ENCODE assay signal across 11 cellular contexts in the genomic region with DNA sequence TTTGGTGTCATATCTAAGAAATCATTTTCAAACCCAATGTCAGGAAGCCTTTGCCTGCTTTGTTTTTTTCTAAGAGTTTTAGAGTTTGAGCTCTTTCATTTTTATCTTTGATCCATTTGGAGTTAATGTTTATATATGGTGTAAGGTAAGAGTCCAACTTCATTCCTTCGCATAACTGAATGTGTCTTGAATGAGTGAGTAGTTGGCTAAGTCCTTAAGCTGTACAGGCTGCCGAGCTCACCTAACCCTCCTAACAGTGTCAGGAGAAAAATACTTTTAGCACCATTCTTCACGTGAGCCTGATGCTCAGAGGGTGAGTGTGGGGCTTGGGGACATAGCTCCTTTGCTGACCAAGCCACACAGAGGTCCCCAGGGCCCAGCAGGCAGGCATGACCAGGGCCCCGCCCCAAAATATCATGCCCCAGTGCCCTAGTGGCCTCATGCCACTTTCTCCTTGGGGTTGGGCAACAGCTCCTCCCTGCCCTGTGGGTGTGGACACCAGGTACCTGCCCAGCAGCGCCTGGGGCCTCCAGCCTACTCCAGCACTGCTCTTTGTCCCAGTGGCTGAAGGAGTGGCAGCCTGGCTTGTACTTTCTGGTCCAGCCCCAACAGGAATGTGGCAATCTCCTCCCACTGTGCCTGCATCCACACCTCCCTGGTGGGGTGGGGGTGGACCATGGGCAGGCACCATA. TPM values are rescaled to one million over a fixed set of nuclear protein-coding genes. Genes with fewer than 3 reads are reported as not detected.
A peak's percentile ranks its signal among the peaks of the same experiment; 100 is the strongest.
DNase-seq lines count a peak whose midpoint lies in the region; ATAC-seq and TF ChIP-seq lines count a peak whose summit lies in the region.
"Had no signal": no experiment of that assay in that cellular context is flagged by ENCODE, and none has a peak within 500 bp of the region (broad histone marks: within the 10 kb centered on the region; RNA-seq: fewer than 3 reads in every experiment).

No MANE protein-coding gene starts in this region.

- DNase-seq in PC-3 (peak; percentile 89), esophagus squamous epithelium (lab: John Stamatoyannopoulos, UW) (no peak), mesendoderm (no peak), type B pancreatic cell (ENCODE audit: extremely low spot score, unreplicated experiment) (no peak), posterior cingulate gyrus (no peak), hepatic stellate cell (ENCODE audit: low spot score) (no peak)
- DNase-seq: activated CD4-positive, CD25-positive, alpha-beta regulatory T cell treated with anti-CD3 and anti-CD28 coated beads, Interleukin-2, amount 50 U/mL, for 72 hours; islet precursor cell; NCI-H526 had no signal

- peak overlapping the region; percentile 3 for H3K56ac ChIP-seq in mesendoderm (ENCODE audit: low read length)

- H3K27me3 ChIP-seq in PC-3 (ENCODE audit: low read length): no peaks in the 10 kb centered on the region
- H3K27me3 ChIP-seq in esophagus squamous epithelium: no peaks in the 10 kb centered on the region
- H3K27me3 ChIP-seq in mesendoderm (ENCODE audit: insufficient read depth, low read length, poor library complexity): no peaks in the 10 kb centered on the region

- peak overlapping the region; percentile 38 for H3K4me3 Mint-ChIP-seq in type B pancreatic cell
- H3K4me3 Mint-ChIP-seq: activated T-helper 1 cell treated with anti-CD3 and anti-CD28 coated beads, Interleukin-12 subunit alpha, Interleukin-12 subunit beta, Interleukin-2, Interleukin-4 antibody, amounts not matched to agents 30 ng/mL and 10 ng/mL and 1 ng/mL, durations not matched to agents 14 hours and 24 hours and 36 hours had no signal

- H3K4me2 ChIP-seq in PC-3 (ENCODE audit: low read length) (peak overlapping the region; percentile 69), mesendoderm (ENCODE audit: low read length) (no peak overlapping the region)

- H3K27ac ChIP-seq in PC-3 (ENCODE audit: low read length) (peak overlapping the region; percentile 53), esophagus squamous epithelium (peak overlapping the region; percentile 60 to 80 (median 70)), mesendoderm (ENCODE audit: low read depth, low read length) (no peak overlapping the region)

- no peaks in the 10 kb centered on the region for H3K9me3 Mint-ChIP-seq in type B pancreatic cell
- H3K9me3 Mint-ChIP-seq: activated T-helper 1 cell treated with anti-CD3 and anti-CD28 coated beads, Interleukin-12 subunit alpha, Interleukin-12 subunit beta, Interleukin-2, Interleukin-4 antibody, amounts not matched to agents 30 ng/mL and 10 ng/mL and 1 ng/mL, durations not matched to agents 14 hours and 24 hours and 36 hours had no signal

- no peak overlapping the region for H2BK5ac ChIP-seq in mesendoderm (ENCODE audit: low read length)

- BruUV-seq in PC-3 (replicated peaks; lab: Mats Ljungman, UMichigan): no TSS peak

- H3K36me3 Mint-ChIP-seq in type B pancreatic cell: no peaks in the 10 kb centered on the region

- peaks cover 61% of the 10 kb centered on the region for H3K79me2 ChIP-seq in PC-3 (ENCODE audit: low read length)
- no peaks in the 10 kb centered on the region for H3K79me2 ChIP-seq in mesendoderm (ENCODE audit: control insufficient read depth, insufficient read depth, low read length)

- no peak overlapping the region for H3K4ac ChIP-seq in mesendoderm (ENCODE audit: low read depth, low read length)

- POLR2A ChIA-PET in PC-3 (lab: Charles Lee; ENCODE audit: unreplicated experiment): no interaction called here

- ATAC-seq in PC-3 (peak; percentile 92), GM19328 (IDR thresholded peaks at IDR 0.05; ENCODE audit: unreplicated experiment) (no peak)

- H3K9me3 ChIP-seq in PC-3 (ENCODE audit: low read length): no peaks in the 10 kb centered on the region
- no peaks in the 10 kb centered on the region for H3K9me3 ChIP-seq in esophagus squamous epithelium

- 52 to 63% methylated on average over 2 to 3 of the region's 5 CpGs for WGBS in esophagus squamous epithelium, 2 donors
- no CpG with 5 or more reads among the region's 5 CpGs for WGBS in mesendoderm (ENCODE audit: extremely low coverage, insufficient coverage, low lambda C conversion rate)

- H3K9me2 ChIP-seq in PC-3 (replicated peaks; ENCODE audit: low read length): no peaks in the 10 kb centered on the region

- no peak overlapping the region for H2AK5ac ChIP-seq in mesendoderm (ENCODE audit: low read length)

- H3K4me1 ChIP-seq in PC-3 (ENCODE audit: insufficient read depth, low read length): peaks cover 24% of the 10 kb centered on the region
- peaks cover 9 to 67% (median 19%) of the 10 kb centered on the region in 3 donors for H3K4me1 ChIP-seq in esophagus squamous epithelium
- H3K4me1 ChIP-seq in mesendoderm (ENCODE audit: control insufficient read depth, low read depth, low read length): no peaks in the 10 kb centered on the region

- no peak overlapping the region for H3K4me3 ChIP-seq in PC-3 (ENCODE audit: low read length)
- no peak overlapping the region for H3K4me3 ChIP-seq in esophagus squamous epithelium
- no peak overlapping the region for H3K4me3 ChIP-seq in mesendoderm (ENCODE audit: low read length)

- no peak for TF ChIP-seq POLR2A in esophagus squamous epithelium (IDR thresholded peaks at IDR 0.05)

- H3K23ac ChIP-seq in mesendoderm (ENCODE audit: low read length): no peak overlapping the region

- no peak overlapping the region for H2BK120ac ChIP-seq in mesendoderm (ENCODE audit: low read depth, low read length)

- H3K4me1 Mint-ChIP-seq in type B pancreatic cell (ENCODE audit: unreplicated experiment): peaks cover 24% of the 10 kb centered on the region

- no peak overlapping the region for H4K8ac ChIP-seq in mesendoderm (ENCODE audit: low read depth, low read length)

- no peak for TF ChIP-seq CTCF in PC-3 (conservative IDR thresholded peaks at IDR 0.05; ENCODE audit: low read depth, low read length)
- peak in 1 of 6 experiments; percentile 19 for TF ChIP-seq CTCF in esophagus squamous epithelium (IDR thresholded peaks at IDR 0.05)
- TF ChIP-seq CTCF in type B pancreatic cell (conservative IDR thresholded peaks at IDR 0.05): no peak

- H4K5ac ChIP-seq in mesendoderm (ENCODE audit: low read length): no peak overlapping the region

- H3K27ac Mint-ChIP-seq in type B pancreatic cell: peak overlapping the region; percentile 92
- H3K27ac Mint-ChIP-seq: activated T-helper 1 cell treated with anti-CD3 and anti-CD28 coated beads, Interleukin-12 subunit alpha, Interleukin-12 subunit beta, Interleukin-2, Interleukin-4 antibody, amounts not matched to agents 30 ng/mL and 10 ng/mL and 1 ng/mL, durations not matched to agents 14 hours and 24 hours and 36 hours had no signal

- H3K9ac ChIP-seq in PC-3 (ENCODE audit: low read length) (no peak overlapping the region; the same call in 1 of the 2 replicates), mesendoderm (ENCODE audit: low read length) (no peak overlapping the region)

- CTCF ChIA-PET in PC-3 (lab: Charles Lee): interaction anchor here (0.6 to 1.2 kb wide), 2 partner anchors 18 to 87 kb away, joined by 3 to 7 read pairs; no protein-coding TSS in a partner anchor

- H2AFZ ChIP-seq in PC-3 (ENCODE audit: low read length): 0 out of 2 replicates have a peak overlapping the region, but pooled peaks have one; percentile 30

- no peak overlapping the region for H3K18ac ChIP-seq in mesendoderm (ENCODE audit: low read length)

- intact Hi-C loops in PC-3 (cut with micrococcal nuclease): no loop called here
- intact Hi-C loops in esophagus squamous epithelium (cut with DNase I): no loop called here
- intact Hi-C loops in posterior cingulate gyrus (cut with DNase I): no loop called here

- H3F3A ChIP-seq in PC-3 (ENCODE audit: low read length, unreplicated experiment): no peaks in the 10 kb centered on the region

- no peaks in the 10 kb centered on the region for H4K20me1 ChIP-seq in PC-3 (ENCODE audit: low read length)

- no peaks in the 10 kb centered on the region for H3K79me1 ChIP-seq in mesendoderm (ENCODE audit: low read length)

- no peaks in the 10 kb centered on the region for H3K36me3 ChIP-seq in PC-3 (ENCODE audit: low read depth, low read length)
- no peaks in the 10 kb centered on the region for H3K36me3 ChIP-seq in esophagus squamous epithelium
- H3K36me3 ChIP-seq in mesendoderm (ENCODE audit: control insufficient read depth, insufficient read depth, low read length): no peaks in the 10 kb centered on the region

- H3K27me3 Mint-ChIP-seq in type B pancreatic cell: no peaks in the 10 kb centered on the region

- H2BK15ac ChIP-seq in mesendoderm (replicated peaks; ENCODE audit: low read depth): no peak overlapping the region

RNA-seq across cellular contexts. Expression of a gene that starts 17.2 kb away (rescaled TPM):
- 4.7 and 7.8 TPM in 2 replicates for total RNA-seq in PC-3 (2014; rRNA removed)
- total RNA-seq in esophagus squamous epithelium: 10 to 100 TPM in 2 of 4 donors, 1 to 10 TPM in 2; 8.9 to 15.4 (median 11.9) TPM
- polyA plus RNA-seq in mesendoderm (2013, experiment 1 of 2): 2.4 TPM
- 2.6 TPM for polyA plus RNA-seq in mesendoderm (2013, experiment 2 of 2)
- total RNA-seq in type B pancreatic cell (ENCODE audit: low replicate concordance): 5.4 and 8.5 TPM in 2 replicates
